Comparison of ENCODE assay signal across 1 cellular context in the genomic region with DNA sequence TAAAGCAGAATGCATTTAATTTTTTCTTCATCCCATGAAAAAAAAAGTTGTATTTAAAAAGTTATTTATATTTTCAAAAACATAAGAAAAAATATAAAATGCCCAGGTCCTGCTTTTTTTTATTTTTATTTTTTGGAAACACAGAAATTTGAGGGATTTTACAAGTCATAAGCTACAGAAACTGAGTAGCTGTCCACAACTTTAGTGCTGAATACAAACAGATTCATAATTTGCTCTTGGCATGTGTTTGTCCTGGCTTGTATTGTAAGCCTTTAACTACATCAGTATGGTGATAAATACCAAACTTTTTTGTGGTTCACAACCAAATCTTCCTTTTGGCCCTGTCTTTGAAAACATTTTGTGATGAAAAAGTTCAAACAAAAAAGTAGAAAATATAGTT.
TF ChIP-seq lines count a peak whose summit lies in the region.

No MANE protein-coding gene starts in this region.

TF ChIP-seq in HepG2, 621 proteins besides CTCF, POLR2A, EP300 and RAD21:
- TF ChIP-seq, protein P1, sequence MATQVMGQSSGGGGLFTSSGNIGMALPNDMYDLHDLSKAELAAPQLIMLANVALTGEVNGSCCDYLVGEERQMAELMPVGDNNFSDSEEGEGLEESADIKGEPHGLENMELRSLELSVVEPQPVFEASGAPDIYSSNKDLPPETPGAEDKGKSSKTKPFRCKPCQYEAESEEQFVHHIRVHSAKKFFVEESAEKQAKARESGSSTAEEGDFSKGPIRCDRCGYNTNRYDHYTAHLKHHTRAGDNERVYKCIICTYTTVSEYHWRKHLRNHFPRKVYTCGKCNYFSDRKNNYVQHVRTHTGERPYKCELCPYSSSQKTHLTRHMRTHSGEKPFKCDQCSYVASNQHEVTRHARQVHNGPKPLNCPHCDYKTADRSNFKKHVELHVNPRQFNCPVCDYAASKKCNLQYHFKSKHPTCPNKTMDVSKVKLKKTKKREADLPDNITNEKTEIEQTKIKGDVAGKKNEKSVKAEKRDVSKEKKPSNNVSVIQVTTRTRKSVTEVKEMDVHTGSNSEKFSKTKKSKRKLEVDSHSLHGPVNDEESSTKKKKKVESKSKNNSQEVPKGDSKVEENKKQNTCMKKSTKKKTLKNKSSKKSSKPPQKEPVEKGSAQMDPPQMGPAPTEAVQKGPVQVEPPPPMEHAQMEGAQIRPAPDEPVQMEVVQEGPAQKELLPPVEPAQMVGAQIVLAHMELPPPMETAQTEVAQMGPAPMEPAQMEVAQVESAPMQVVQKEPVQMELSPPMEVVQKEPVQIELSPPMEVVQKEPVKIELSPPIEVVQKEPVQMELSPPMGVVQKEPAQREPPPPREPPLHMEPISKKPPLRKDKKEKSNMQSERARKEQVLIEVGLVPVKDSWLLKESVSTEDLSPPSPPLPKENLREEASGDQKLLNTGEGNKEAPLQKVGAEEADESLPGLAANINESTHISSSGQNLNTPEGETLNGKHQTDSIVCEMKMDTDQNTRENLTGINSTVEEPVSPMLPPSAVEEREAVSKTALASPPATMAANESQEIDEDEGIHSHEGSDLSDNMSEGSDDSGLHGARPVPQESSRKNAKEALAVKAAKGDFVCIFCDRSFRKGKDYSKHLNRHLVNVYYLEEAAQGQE (IDR thresholded peaks at IDR 0.05; ENCODE audit: borderline replicate concordance in 1 of 2, low read depth in 1 of 2, low read length in 2 of 2) = peak; percentile 10 to 91; a peak in 3 of 4 replicates
- TF ChIP-seq MIER2 (CRISPR knock-in tag; IDR thresholded peaks at IDR 0.05) (peak; percentile 85), PRMT3 (CRISPR knock-in tag; IDR thresholded peaks at IDR 0.05; ENCODE audit: borderline replicate concordance, low read depth) (no peak)
